9 cellular contexts compared by ENCODE assay signal in the genomic region with DNA sequence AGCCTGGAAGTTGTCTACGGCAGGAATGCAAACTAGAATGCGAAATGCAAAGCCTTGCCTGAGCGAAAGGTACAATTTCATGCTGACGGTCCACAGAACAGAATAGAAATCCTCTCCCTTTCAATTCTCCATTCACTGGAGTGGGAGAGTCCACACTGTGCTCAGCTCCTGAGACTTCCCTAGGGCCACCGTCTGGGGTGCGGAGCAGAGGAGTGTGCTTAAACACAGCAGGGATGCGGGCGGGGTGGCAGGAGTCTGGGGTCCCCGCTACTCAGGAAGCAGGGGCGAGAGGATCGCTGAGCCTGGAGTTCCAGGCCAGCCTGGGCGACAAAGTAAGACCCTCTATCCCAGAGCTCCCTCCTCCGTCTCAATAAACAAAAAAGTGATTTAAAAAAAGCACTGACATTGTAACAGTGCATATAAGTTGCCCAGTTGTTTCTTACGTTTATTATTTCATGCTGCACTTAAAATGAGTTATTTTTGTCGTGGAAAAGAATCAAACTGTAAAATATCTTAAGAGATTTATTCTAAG. TPM values are rescaled to one million over a fixed set of nuclear protein-coding genes. Genes with fewer than 3 reads are reported as not detected.
DNase-seq lines count a peak whose midpoint lies in the region; ATAC-seq and TF ChIP-seq lines count a peak whose summit lies in the region.
"Had no signal": no experiment of that assay in that cellular context is flagged by ENCODE, and none has a peak within 500 bp of the region (broad histone marks: within the 10 kb centered on the region; RNA-seq: fewer than 3 reads in every experiment).

No MANE protein-coding gene starts in this region.

- peak overlapping the region; percentile 86 for H3K4me3 ChIP-seq in epithelial cell of proximal tubule (ENCODE audit: low read depth, low read length)
- H3K4me3 ChIP-seq: A549 had no signal

- DNase-seq in DMS153 (lab: John Stamatoyannopoulos, UW) (peak; percentile 40), DMS153 treated with DMSO at 0.1 percent for 48 hours (lab: John Stamatoyannopoulos, UW; ENCODE audit: unreplicated experiment) (no peak), epithelial cell of proximal tubule (ENCODE audit: low read depth) (no peak), natural killer cell (no peak), DMS114 treated with DMSO at 0.1 percent for 48 hours (lab: John Stamatoyannopoulos, UW; ENCODE audit: unreplicated experiment) (no peak)
- DNase-seq in stimulated activated naive CD4-positive, alpha-beta T cell treated with Interleukin-2 at 50 U/mL for 16 hours (lab: John Stamatoyannopoulos, UW), result no peak

- no peaks in the 10 kb centered on the region for H3K27me3 Mint-ChIP-seq in natural killer cell (ENCODE audit: low read depth in 2 of 2)

- no peak for TF ChIP-seq CTCF in epithelial cell of proximal tubule (conservative IDR thresholded peaks at IDR 0.05; ENCODE audit: low read depth, low read length)
- no peak for TF ChIP-seq CTCF in natural killer cell (IDR thresholded peaks at IDR 0.05)

- H3K9me3 Mint-ChIP-seq in natural killer cell, result peaks cover 0 to 2% of the 10 kb centered on the region in 2 donors

- peaks cover 34% of the 10 kb centered on the region in 2 donors for H3K4me1 Mint-ChIP-seq in natural killer cell

- intact Hi-C loops in natural killer cell (cut with micrococcal nuclease), result loop anchor here (2.0 to 10.0 kb wide), 2 partner anchors 140 to 178 kb away; partner anchors contain the start of genes ZNF160 and ZNF600

- peak overlapping the region; percentile 89 to 93 for H3K27ac Mint-ChIP-seq in natural killer cell

- peaks cover 20% of the 10 kb centered on the region for H3K36me3 Mint-ChIP-seq in natural killer cell

- peak overlapping the region; percentile 93 for H3K4me3 Mint-ChIP-seq in natural killer cell

- ATAC-seq in HG02571 (IDR thresholded peaks at IDR 0.05; ENCODE audit: unreplicated experiment) (peak; percentile 17), SK-N-SH treated with all-trans-retinoic acid at 6 μM for 48 hours (peak; percentile 58), natural killer cell (peak in 2 of 3 donors; percentile 4 to 7)

TF ChIP-seq in SK-N-SH treated with all-trans-retinoic acid at 6 μM for 48 hours, 23 proteins besides CTCF, POLR2A, EP300 and RAD21:
- TF ChIP-seq PPARA (CRISPR knock-in tag; IDR thresholded peaks at IDR 0.05; ENCODE audit: borderline replicate concordance) (no peak), OSR1 (CRISPR knock-in tag; IDR thresholded peaks at IDR 0.05) (no peak), ZC3H10 (CRISPR knock-in tag; IDR thresholded peaks at IDR 0.05) (no peak), ISL1 (CRISPR knock-in tag; IDR thresholded peaks at IDR 0.05) (no peak), TSHZ2 (CRISPR knock-in tag; IDR thresholded peaks at IDR 0.05) (no peak), RARB (CRISPR knock-in tag; IDR thresholded peaks at IDR 0.05) (no peak), ESRRG (CRISPR knock-in tag; IDR thresholded peaks at IDR 0.05) (no peak), TCF4 (CRISPR knock-in tag; IDR thresholded peaks at IDR 0.05; ENCODE audit: borderline replicate concordance) (no peak), ZFP30 (CRISPR knock-in tag; IDR thresholded peaks at IDR 0.05) (no peak), GLIS3 (CRISPR knock-in tag; IDR thresholded peaks at IDR 0.05) (no peak), ZNF8 (CRISPR knock-in tag; IDR thresholded peaks at IDR 0.05) (no peak), CSRNP3 (CRISPR knock-in tag; IDR thresholded peaks at IDR 0.05) (no peak), CSDC2 (CRISPR knock-in tag; IDR thresholded peaks at IDR 0.05) (no peak), ZFP3 (CRISPR knock-in tag; IDR thresholded peaks at IDR 0.05) (no peak), BACH2 (CRISPR knock-in tag; IDR thresholded peaks at IDR 0.05; ENCODE audit: borderline replicate concordance) (no peak), CREB5 (CRISPR knock-in tag; IDR thresholded peaks at IDR 0.05; ENCODE audit: low read depth) (no peak), SNAI2 (CRISPR knock-in tag; IDR thresholded peaks at IDR 0.05) (no peak), ZNF70 (CRISPR knock-in tag; IDR thresholded peaks at IDR 0.05) (no peak)
- TF ChIP-seq, protein P1, sequence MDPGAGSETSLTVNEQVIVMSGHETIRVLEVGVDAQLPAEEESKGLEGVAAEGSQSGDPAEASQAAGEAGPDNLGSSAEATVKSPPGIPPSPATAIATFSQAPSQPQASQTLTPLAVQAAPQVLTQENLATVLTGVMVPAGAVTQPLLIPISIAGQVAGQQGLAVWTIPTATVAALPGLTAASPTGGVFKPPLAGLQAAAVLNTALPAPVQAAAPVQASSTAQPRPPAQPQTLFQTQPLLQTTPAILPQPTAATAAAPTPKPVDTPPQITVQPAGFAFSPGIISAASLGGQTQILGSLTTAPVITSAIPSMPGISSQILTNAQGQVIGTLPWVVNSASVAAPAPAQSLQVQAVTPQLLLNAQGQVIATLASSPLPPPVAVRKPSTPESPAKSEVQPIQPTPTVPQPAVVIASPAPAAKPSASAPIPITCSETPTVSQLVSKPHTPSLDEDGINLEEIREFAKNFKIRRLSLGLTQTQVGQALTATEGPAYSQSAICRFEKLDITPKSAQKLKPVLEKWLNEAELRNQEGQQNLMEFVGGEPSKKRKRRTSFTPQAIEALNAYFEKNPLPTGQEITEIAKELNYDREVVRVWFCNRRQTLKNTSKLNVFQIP (CRISPR knock-in tag; IDR thresholded peaks at IDR 0.05; ENCODE audit: borderline replicate concordance, low read depth), result no peak
TF ChIP-seq in SK-N-SH treated with all-trans-retinoic acid at 6 μM for 48 hours: peak in this region for 0.

RNA-seq across cellular contexts. Expression of gene ZNF816, which starts 0.6 kb away (rescaled TPM):
- total RNA-seq in epithelial cell of proximal tubule, result 2.5 and 4.2 TPM in 2 replicates
- 10 to 100 TPM in 1 of 3 donors, 1 to 10 TPM in 2; 4.1 to 11.3 (median 7.7) TPM for total RNA-seq in natural killer cell

RNA-seq across cellular contexts. Expression of gene ZNF888, which starts 40.1 kb away (rescaled TPM):
- 5.1 and 6.3 TPM in 2 replicates for total RNA-seq in epithelial cell of proximal tubule
- total RNA-seq in natural killer cell, result 10 to 100 TPM in 1 of 3 donors, 1 to 10 TPM in 2; 5.1 to 13.5 (median 8.0) TPM

RNA-seq across cellular contexts. Expression of gene ERVV-1, which starts 50.4 kb away (rescaled TPM):
- total RNA-seq in epithelial cell of proximal tubule, result not detected in 2 replicates
- total RNA-seq in natural killer cell, result not detected

Comparison
In these comparisons a context has a peak if more than half of its experiments do, and no peak if none do; other contexts are left out.
1. ATAC-seq: peak in every context shown above with its lines; median percentile 58 in SK-N-SH treated with all-trans-retinoic acid at 6 μM for 48 hours; 17 in HG02571; 6 in natural killer cell.